ENCODE assay signal across 23 cellular contexts in genomic region chr12:41907036-41907435, GRCh38.
"Had no signal": no experiment of that assay in that cellular context is flagged by ENCODE, and none has a peak within 500 bp of the region (broad histone marks: within the 10 kb centered on the region; RNA-seq: fewer than 3 reads in every experiment).

No MANE protein-coding gene starts in this region.

- H3K36me3 ChIP-seq: esophagus muscularis mucosa, gastroesophageal sphincter, heart right ventricle, left ventricle myocardium inferior, right lobe of liver had no signal

- H3K9me3 Mint-ChIP-seq: immature natural killer cell; nephron progenitor cell; stimulated activated naive CD8-positive, alpha-beta T cell treated with anti-CD3 and anti-CD28 coated beads, Interleukin-15, Interleukin-2, amounts not matched to agents 100 ng/mL and 50 ng/mL, for 24 hours had no signal

- H3K27ac ChIP-seq: esophagus muscularis mucosa, gastroesophageal sphincter, heart right ventricle, left ventricle myocardium inferior, psoas muscle, right lobe of liver had no signal

- H3K4me1 Mint-ChIP-seq: immature natural killer cell, nephron progenitor cell had no signal

- H3K27me3 ChIP-seq: esophagus muscularis mucosa, gastroesophageal sphincter, heart right ventricle, right lobe of liver had no signal

- DNase-seq: activated CD4-positive, alpha-beta T cell treated with anti-CD3 and anti-CD28 coated beads for 1 hour; activated CD8-positive, alpha-beta memory T cell treated with anti-CD3 and anti-CD28 coated beads for 24 hours; activated CD8-positive, alpha-beta memory T cell treated with anti-CD3 and anti-CD28 coated beads, Interleukin-2, amount 50 U/mL, for 48 hours; activated effector memory CD4-positive, alpha-beta T cell treated with Interleukin-2 at 50 U/mL for 16 hours; activated naive CD4-positive, alpha-beta T cell treated with anti-CD3 and anti-CD28 coated beads, Interleukin-2, amount 50 U/mL, for 16 hours; activated T-cell treated with anti-CD3 and anti-CD28 coated beads, Interleukin-2, amount 50 U/mL, for 48 hours; cerebellar nuclear complex; effector CD8-positive, alpha-beta T cell; heart right ventricle; immature natural killer cell; kidney glomerular epithelial cell; left ventricle myocardium inferior; mammary epithelial cell; midbrain; nephron progenitor cell; psoas muscle; right lobe of liver; small intestine; stimulated activated CD4-positive, alpha-beta T cell treated with anti-CD3 and anti-CD28 coated beads, Interleukin-15, amount 100 ng/mL, for 24 hours; stimulated activated CD4-positive, alpha-beta T cell treated with anti-CD3 and anti-CD28 coated beads, Interleukin-2, amount 100 ng/mL, for 48 hours had no signal

- H3K27ac Mint-ChIP-seq: immature natural killer cell; nephron progenitor cell; stimulated activated naive CD8-positive, alpha-beta T cell treated with anti-CD3 and anti-CD28 coated beads, Interleukin-15, Interleukin-2, amounts not matched to agents 100 ng/mL and 50 ng/mL, for 24 hours had no signal

- H3K36me3 Mint-ChIP-seq: immature natural killer cell had no signal

- H3K4me3 ChIP-seq: esophagus muscularis mucosa, gastroesophageal sphincter, heart right ventricle, left ventricle myocardium inferior, psoas muscle, right lobe of liver had no signal

- H3K4me3 Mint-ChIP-seq: immature natural killer cell; nephron progenitor cell; stimulated activated naive CD8-positive, alpha-beta T cell treated with anti-CD3 and anti-CD28 coated beads, Interleukin-15, Interleukin-2, amounts not matched to agents 100 ng/mL and 50 ng/mL, for 24 hours had no signal

- ATAC-seq: gastroesophageal sphincter, psoas muscle, right lobe of liver had no signal

- H3K9me3 ChIP-seq: esophagus muscularis mucosa, gastroesophageal sphincter, left ventricle myocardium inferior, psoas muscle, right lobe of liver had no signal

- H3K4me1 ChIP-seq: esophagus muscularis mucosa, gastroesophageal sphincter, left ventricle myocardium inferior, psoas muscle, right lobe of liver had no signal
